2 cellular contexts compared by ENCODE assay signal in the genomic region with DNA sequence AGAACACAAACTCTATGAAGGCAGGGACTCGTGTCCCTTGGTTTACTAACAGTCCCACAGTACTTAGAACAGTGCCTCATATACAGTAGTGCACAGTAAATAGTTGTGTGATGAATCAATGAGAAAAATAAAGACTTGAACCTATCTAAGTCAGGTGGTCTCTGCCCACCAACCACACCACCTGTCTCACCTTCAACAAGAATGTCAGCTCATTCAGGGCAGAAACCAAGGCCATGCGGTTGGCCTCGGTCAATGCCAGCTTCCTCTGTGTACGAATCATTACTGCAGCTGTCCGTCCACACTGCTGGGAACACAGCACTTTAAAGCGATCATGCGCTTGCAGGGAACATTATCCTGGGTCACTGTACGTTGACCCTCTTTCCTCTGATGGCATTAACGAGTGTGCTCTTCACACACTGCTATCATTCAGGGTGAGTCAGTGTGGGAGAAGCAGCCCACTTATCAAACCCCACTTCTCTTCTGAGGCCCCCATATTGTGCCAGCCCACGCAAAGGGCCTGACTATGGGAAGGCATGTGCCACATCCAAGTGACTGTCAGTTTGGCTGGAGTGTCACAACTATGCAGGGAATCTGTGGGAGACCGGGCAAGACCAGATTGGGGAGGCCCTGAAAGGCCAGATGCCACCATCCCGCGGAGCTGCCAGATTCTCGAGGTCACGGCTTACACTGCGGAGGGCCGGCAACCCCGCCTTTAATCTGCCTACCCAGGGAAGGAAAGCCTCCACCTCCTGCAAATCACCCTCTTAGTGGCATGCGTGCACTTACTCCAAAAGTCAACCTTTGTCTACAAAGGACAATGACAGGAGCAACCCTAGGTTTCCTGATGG.
TF ChIP-seq lines count a peak whose summit lies in the region.

No MANE protein-coding gene starts in this region.

TF ChIP-seq in HepG2, 621 proteins besides CTCF, POLR2A, EP300 and RAD21:
- TF ChIP-seq THYN1 (CRISPR knock-in tag; IDR thresholded peaks at IDR 0.05; ENCODE audit: borderline replicate concordance, low read depth): no peak
- TF ChIP-seq ZBTB38 (CRISPR knock-in tag; IDR thresholded peaks at IDR 0.05): peak; percentile 95
- TF ChIP-seq, protein P1, sequence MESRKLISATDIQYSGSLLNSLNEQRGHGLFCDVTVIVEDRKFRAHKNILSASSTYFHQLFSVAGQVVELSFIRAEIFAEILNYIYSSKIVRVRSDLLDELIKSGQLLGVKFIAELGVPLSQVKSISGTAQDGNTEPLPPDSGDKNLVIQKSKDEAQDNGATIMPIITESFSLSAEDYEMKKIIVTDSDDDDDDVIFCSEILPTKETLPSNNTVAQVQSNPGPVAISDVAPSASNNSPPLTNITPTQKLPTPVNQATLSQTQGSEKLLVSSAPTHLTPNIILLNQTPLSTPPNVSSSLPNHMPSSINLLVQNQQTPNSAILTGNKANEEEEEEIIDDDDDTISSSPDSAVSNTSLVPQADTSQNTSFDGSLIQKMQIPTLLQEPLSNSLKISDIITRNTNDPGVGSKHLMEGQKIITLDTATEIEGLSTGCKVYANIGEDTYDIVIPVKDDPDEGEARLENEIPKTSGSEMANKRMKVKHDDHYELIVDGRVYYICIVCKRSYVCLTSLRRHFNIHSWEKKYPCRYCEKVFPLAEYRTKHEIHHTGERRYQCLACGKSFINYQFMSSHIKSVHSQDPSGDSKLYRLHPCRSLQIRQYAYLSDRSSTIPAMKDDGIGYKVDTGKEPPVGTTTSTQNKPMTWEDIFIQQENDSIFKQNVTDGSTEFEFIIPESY (CRISPR knock-in tag; IDR thresholded peaks at IDR 0.05): no peak
- no peak for TF ChIP-seq NR2F1 (CRISPR knock-in tag; IDR thresholded peaks at IDR 0.05)
- TF ChIP-seq STAT5B (CRISPR knock-in tag; IDR thresholded peaks at IDR 0.05): no peak
- no peak for TF ChIP-seq BCLAF1 (IDR thresholded peaks at IDR 0.05)
- TF ChIP-seq ZNF317 (CRISPR knock-in tag; IDR thresholded peaks at IDR 0.05): peak; percentile 91
- TF ChIP-seq, protein P2, sequence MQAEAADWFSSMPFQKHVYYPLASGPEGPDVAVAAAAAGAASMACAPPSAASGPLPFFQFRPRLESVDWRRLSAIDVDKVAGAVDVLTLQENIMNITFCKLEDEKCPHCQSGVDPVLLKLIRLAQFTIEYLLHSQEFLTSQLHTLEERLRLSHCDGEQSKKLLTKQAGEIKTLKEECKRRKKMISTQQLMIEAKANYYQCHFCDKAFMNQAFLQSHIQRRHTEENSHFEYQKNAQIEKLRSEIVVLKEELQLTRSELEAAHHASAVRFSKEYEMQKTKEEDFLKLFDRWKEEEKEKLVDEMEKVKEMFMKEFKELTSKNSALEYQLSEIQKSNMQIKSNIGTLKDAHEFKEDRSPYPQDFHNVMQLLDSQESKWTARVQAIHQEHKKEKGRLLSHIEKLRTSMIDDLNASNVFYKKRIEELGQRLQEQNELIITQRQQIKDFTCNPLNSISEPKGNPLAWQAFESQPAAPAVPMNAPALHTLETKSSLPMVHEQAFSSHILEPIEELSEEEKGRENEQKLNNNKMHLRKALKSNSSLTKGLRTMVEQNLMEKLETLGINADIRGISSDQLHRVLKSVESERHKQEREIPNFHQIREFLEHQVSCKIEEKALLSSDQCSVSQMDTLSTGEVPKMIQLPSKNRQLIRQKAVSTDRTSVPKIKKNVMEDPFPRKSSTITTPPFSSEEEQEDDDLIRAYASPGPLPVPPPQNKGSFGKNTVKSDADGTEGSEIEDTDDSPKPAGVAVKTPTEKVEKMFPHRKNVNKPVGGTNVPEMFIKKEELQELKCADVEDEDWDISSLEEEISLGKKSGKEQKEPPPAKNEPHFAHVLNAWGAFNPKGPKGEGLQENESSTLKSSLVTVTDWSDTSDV (CRISPR knock-in tag; IDR thresholded peaks at IDR 0.05): no peak
- TF ChIP-seq HNRNPH1 (optimal IDR thresholded peaks at IDR 0.05; ENCODE audit: low read depth, low read length): no peak
- TF ChIP-seq ZNF33B (CRISPR knock-in tag; IDR thresholded peaks at IDR 0.05): no peak
- no peak for TF ChIP-seq ZNF296 (CRISPR knock-in tag; conservative IDR thresholded peaks at IDR 0.05)
- no peak for TF ChIP-seq ZSCAN29 (CRISPR knock-in tag; conservative IDR thresholded peaks at IDR 0.05)

TF ChIP-seq in H1, 55 proteins besides CTCF, POLR2A, EP300 and RAD21:
- no peak for TF ChIP-seq ASH2L (IDR thresholded peaks at IDR 0.05; ENCODE audit: low read length)
- TF ChIP-seq, protein P3, sequence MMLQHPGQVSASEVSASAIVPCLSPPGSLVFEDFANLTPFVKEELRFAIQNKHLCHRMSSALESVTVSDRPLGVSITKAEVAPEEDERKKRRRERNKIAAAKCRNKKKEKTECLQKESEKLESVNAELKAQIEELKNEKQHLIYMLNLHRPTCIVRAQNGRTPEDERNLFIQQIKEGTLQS (IDR thresholded peaks at IDR 0.05; ENCODE audit: insufficient read depth, low read depth, low read length): no peak
- TF ChIP-seq CTBP2 (IDR thresholded peaks at IDR 0.05; ENCODE audit: borderline replicate concordance, insufficient read depth, insufficient read length, low read length): no peak
- TF ChIP-seq JUND (IDR thresholded peaks at IDR 0.05; ENCODE audit: low read length): no peak
- no peak for TF ChIP-seq RXRA (IDR thresholded peaks at IDR 0.05; ENCODE audit: insufficient read depth, low read depth, low read length)
- no peak for TF ChIP-seq CBX5 (IDR thresholded peaks at IDR 0.05; ENCODE audit: low read depth, low read length)
